ENCODE assay signal across 8 cellular contexts in the genomic region with DNA sequence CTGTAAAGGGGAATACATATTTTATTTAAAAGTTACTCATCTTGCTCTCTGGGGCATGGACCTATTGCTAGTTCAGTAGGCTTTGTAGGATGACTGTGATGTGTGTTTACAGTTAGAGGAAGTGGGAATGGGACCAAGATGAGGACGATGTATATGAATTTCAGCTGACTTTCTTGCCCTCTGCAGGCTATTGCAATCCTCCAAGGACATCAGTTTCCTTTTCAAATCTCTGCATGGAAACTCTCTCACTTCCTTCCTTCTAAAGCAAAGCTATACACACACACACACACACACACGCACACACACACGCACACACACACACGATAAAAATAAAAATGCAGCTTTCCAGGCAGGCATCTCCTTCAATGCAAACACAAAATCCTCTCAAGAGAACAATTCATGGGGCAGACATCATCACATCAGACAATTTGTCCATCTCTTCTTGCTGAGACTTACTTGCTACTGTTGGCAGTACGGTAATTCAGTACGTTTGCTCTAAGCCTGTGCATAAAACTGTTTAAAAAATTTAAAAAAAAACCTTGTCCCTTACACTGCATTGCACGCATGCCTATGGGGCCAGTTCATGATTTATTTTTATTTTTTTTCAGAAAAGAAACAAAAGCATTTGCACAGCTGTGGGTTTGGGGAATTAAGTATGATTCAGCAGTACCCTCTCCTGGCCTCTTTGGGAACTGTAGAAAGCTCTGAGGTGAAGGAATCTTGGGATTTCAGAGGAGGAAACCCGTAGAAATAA. TPM values are rescaled to one million over a fixed set of nuclear protein-coding genes. Genes with fewer than 3 reads are reported as not detected.
DNase-seq lines count a peak whose midpoint lies in the region; ATAC-seq and TF ChIP-seq lines count a peak whose summit lies in the region.

No MANE protein-coding gene starts in this region.

- no peaks in the 10 kb centered on the region for H4K20me1 ChIP-seq in HCT116 (ENCODE audit: insufficient read depth)

- no peaks in the 10 kb centered on the region for H3K36me3 Mint-ChIP-seq in CD8-positive, alpha-beta T cell

- no peak overlapping the region for H3K27ac ChIP-seq in CD8-positive, alpha-beta T cell (ENCODE audit: low read depth, low read length)
- H3K27ac ChIP-seq in HCT116 (ENCODE audit: low read depth, low read length) (no peak overlapping the region), Peyer's patch (peak overlapping the region in 1 of 4 donors; percentile 43), coronary artery (peak overlapping the region; percentile 15 to 76), lung (ENCODE audit: low read depth in 1 of 2, low read length in 1 of 2) (no peak overlapping the region), transverse colon (peak overlapping the region in 3 of 4 donors; percentile 5 to 44 (median 19))

- H2AFZ ChIP-seq in HCT116 (ENCODE audit: low read depth, low read length, poor library complexity, severe bottlenecking) = no peak overlapping the region

- H3K4me1 ChIP-seq in CD8-positive, alpha-beta T cell (ENCODE audit: insufficient read depth, low read length) = peaks cover 10% of the 10 kb centered on the region
- H3K4me1 ChIP-seq in HCT116 (ENCODE audit: control insufficient read depth in 1 of 2, insufficient read depth in 2 of 2, low read length in 2 of 2) = no peaks in the 10 kb centered on the region
- peaks cover 0 to 11% (median 4%) of the 10 kb centered on the region in 4 donors for H3K4me1 ChIP-seq in Peyer's patch
- peaks cover 3 to 6% of the 10 kb centered on the region in 2 donors for H3K4me1 ChIP-seq in lung (ENCODE audit: control insufficient read depth in 2 of 2, insufficient read depth in 2 of 2, low read length in 2 of 2)
- H3K4me1 ChIP-seq in transverse colon = peaks cover 0 to 19% (median 11%) of the 10 kb centered on the region in 4 donors

- BruUV-seq in HCT116 (replicated peaks; lab: Mats Ljungman, UMichigan) = no TSS peak

- POLR2A ChIA-PET in CD8-positive, alpha-beta T cell (lab: Charles Lee) = interaction anchor here (1.6 kb wide), 1 partner anchor 52 kb away, joined by 4 read pairs; no protein-coding TSS in a partner anchor
- POLR2A ChIA-PET in HCT116 (lab: Charles Lee) = no interaction called here

- peak; percentile 90 for TF ChIP-seq CTCF in CD8-positive, alpha-beta T cell (IDR thresholded peaks at IDR 0.05)
- TF ChIP-seq CTCF in HCT116 (IDR thresholded peaks at IDR 0.05 in 2 of 3, conservative IDR thresholded peaks at IDR 0.05 in 1 of 3; ENCODE audit: borderline replicate concordance in 1 of 3, insufficient read depth in 1 of 3, low read depth in 2 of 3, low read length in 2 of 3) (peak; percentile 46 to 74 (median 65); a peak in 5 of 6 replicates), Peyer's patch (IDR thresholded peaks at IDR 0.05) (peak; percentile 22 to 73 (median 61)), coronary artery (IDR thresholded peaks at IDR 0.05) (peak; percentile 76), lung (IDR thresholded peaks at IDR 0.05; ENCODE audit: control extremely low read depth, extremely low read depth) (peak; percentile 37), transverse colon (IDR thresholded peaks at IDR 0.05) (peak; percentile 64 to 78 (median 72))

- no peaks in the 10 kb centered on the region for H3K79me2 ChIP-seq in HCT116 (ENCODE audit: insufficient read depth, low read length)

- TF ChIP-seq POLR2A in HCT116 (IDR thresholded peaks at IDR 0.05; ENCODE audit: borderline replicate concordance, extremely low read depth, insufficient read depth, insufficient read length) = no peak
- TF ChIP-seq POLR2A in Peyer's patch (IDR thresholded peaks at IDR 0.05) = no peak
- TF ChIP-seq POLR2A in transverse colon (IDR thresholded peaks at IDR 0.05) = no peak

- DNase-seq in CD8-positive, alpha-beta T cell = no peak
- DNase-seq in HCT116 (ENCODE audit: low read depth, low spot score) (peak; percentile 13), Peyer's patch (no peak), coronary artery (ENCODE audit: low spot score) (no peak), lung (ENCODE audit: low spot score) (no peak), transverse colon (peak; percentile 11)

- RAD21 ChIA-PET in HCT116 (lab: Charles Lee; ENCODE audit: low non-redundant PET in 1 of 2, low total read pairs in 2 of 2, uncharacterized antibody in 2 of 2, unreplicated experiment in 2 of 2) = interaction anchor here (0.7 to 1.0 kb wide), 2 partner anchors 94 to 1078 kb away, joined by 3 read pairs; no protein-coding TSS in a partner anchor

- H3K36me3 ChIP-seq in CD8-positive, alpha-beta T cell (ENCODE audit: insufficient read depth, low read length) = no peaks in the 10 kb centered on the region
- H3K36me3 ChIP-seq in HCT116 (ENCODE audit: control insufficient read depth in 1 of 2, insufficient read depth in 2 of 2, low read length in 2 of 2) (no peaks in the 10 kb centered on the region), Peyer's patch (no peaks in the 10 kb centered on the region), lung (ENCODE audit: control insufficient read depth in 2 of 2, insufficient read depth in 2 of 2, low read length in 2 of 2) (no peaks in the 10 kb centered on the region), transverse colon (no peaks in the 10 kb centered on the region)

- ATAC-seq in CD8-positive, alpha-beta T cell = peak; percentile 73
- peak; percentile 84 for ATAC-seq in HCT116
- peak; percentile 62 for ATAC-seq in lung (ENCODE audit: insufficient read depth, low FRiP score)
- no peak for ATAC-seq in HG03520 (IDR thresholded peaks at IDR 0.05; ENCODE audit: unreplicated experiment)
- no peak for ATAC-seq in GM19395 (IDR thresholded peaks at IDR 0.05; ENCODE audit: unreplicated experiment)

- no peak overlapping the region for H3K4me2 ChIP-seq in HCT116 (ENCODE audit: low read length)

- H3K9me3 Mint-ChIP-seq in CD8-positive, alpha-beta T cell = no peaks in the 10 kb centered on the region

- no peak overlapping the region for H3K4me3 Mint-ChIP-seq in CD8-positive, alpha-beta T cell

- H3K4me1 Mint-ChIP-seq in CD8-positive, alpha-beta T cell (ENCODE audit: low read depth) = peaks cover 5% of the 10 kb centered on the region

- intact Hi-C loops in CD8-positive, alpha-beta T cell (cut with DNase I, micrococcal nuclease) = loop anchor here (1.0 to 2.0 kb wide), 4 partner anchors 51 to 425 kb away; no protein-coding TSS in a partner anchor
- intact Hi-C loops in HCT116 (cut with micrococcal nuclease) (loop anchor here (1.0 to 2.0 kb wide), 2 partner anchors 425 to 1337 kb away; no protein-coding TSS in a partner anchor), transverse colon (cut with DNase I; ENCODE audit: low total_unique reads) (loop anchor here (10.0 kb wide), 1 partner anchor 95 kb away; no protein-coding TSS in a partner anchor)

- H3K27me3 Mint-ChIP-seq in CD8-positive, alpha-beta T cell (ENCODE audit: low read depth) = peaks cover 3% of the 10 kb centered on the region

- no peak overlapping the region for H3K4me3 ChIP-seq in CD8-positive, alpha-beta T cell (ENCODE audit: low read depth, low read length)
- no peak overlapping the region for H3K4me3 ChIP-seq in HCT116 (replicated peaks in 1 of 2; ENCODE audit: low read depth in 1 of 2, low read length in 2 of 2)
- peak overlapping the region in 2 of 4 donors; percentile 3 to 28 for H3K4me3 ChIP-seq in Peyer's patch
- H3K4me3 ChIP-seq in coronary artery = peak overlapping the region; percentile 54
- no peak overlapping the region for H3K4me3 ChIP-seq in lung
- H3K4me3 ChIP-seq in transverse colon = peak overlapping the region in 1 of 4 donors; percentile 25

- H3K9me3 ChIP-seq in CD8-positive, alpha-beta T cell (ENCODE audit: low read length) = no peaks in the 10 kb centered on the region
- H3K9me3 ChIP-seq in HCT116 (ENCODE audit: control insufficient read depth in 1 of 2, insufficient read depth in 1 of 2, low read depth in 1 of 2, low read length in 2 of 2) = no peaks in the 10 kb centered on the region
- H3K9me3 ChIP-seq in Peyer's patch = no peaks in the 10 kb centered on the region
- no peaks in the 10 kb centered on the region for H3K9me3 ChIP-seq in lung (ENCODE audit: control insufficient read depth in 2 of 2, insufficient read depth in 1 of 2, low read length in 1 of 2)
- H3K9me3 ChIP-seq in transverse colon = no peaks in the 10 kb centered on the region

- in situ Hi-C loops in transverse colon (cut with MboI; ENCODE audit: low pct_ligation_motif_present in 1 of 4, low pct_unique_long_range_greater_than_20kb in 1 of 4, low sequenced_read_pairs in 3 of 4) = loop anchor here in 2 of 4 donors (25.0 kb wide), 2 partner anchors 422 to 672 kb away; partner anchors contain the start of gene CYP20A1 (in 1 of the 2)

- H3K27me3 ChIP-seq in CD8-positive, alpha-beta T cell (ENCODE audit: insufficient read depth, low read length) = no peaks in the 10 kb centered on the region
- no peaks in the 10 kb centered on the region for H3K27me3 ChIP-seq in HCT116 (ENCODE audit: insufficient read depth, low read length)
- H3K27me3 ChIP-seq in Peyer's patch = no peaks in the 10 kb centered on the region
- H3K27me3 ChIP-seq in lung (ENCODE audit: control insufficient read depth, insufficient read depth) = no peaks in the 10 kb centered on the region
- no peaks in the 10 kb centered on the region for H3K27me3 ChIP-seq in transverse colon

- H3K9ac ChIP-seq in HCT116 (ENCODE audit: low read length) = no peak overlapping the region

- no peak for TF ChIP-seq EP300 in transverse colon (IDR thresholded peaks at IDR 0.05; ENCODE audit: low read depth)

- peak; percentile 73 for TF ChIP-seq RAD21 in HCT116 (IDR thresholded peaks at IDR 0.05; ENCODE audit: low read depth)

- H3K9me2 ChIP-seq in HCT116 (ENCODE audit: insufficient read depth) = no peaks in the 10 kb centered on the region

- 17 to 18% methylated on average over 8 of the region's 8 CpGs for WGBS in lung, 2 donors
- WGBS in transverse colon (ENCODE audit: low coverage in 1 of 2), 2 donors = 10 to 14% methylated on average over 8 of the region's 8 CpGs

- H3K27ac Mint-ChIP-seq in CD8-positive, alpha-beta T cell = no peak overlapping the region

- CTCF ChIA-PET in CD8-positive, alpha-beta T cell (lab: Charles Lee) = interaction anchor here (0.5 to 4.8 kb wide), 23 partner anchors 8 to 1891 kb away, joined by 3 to 46 read pairs (median 5); partner anchors contain the start of gene CTLA4
- CTCF ChIA-PET in HCT116 (lab: Charles Lee) = interaction anchor here (0.8 to 2.0 kb wide), 5 partner anchors 50 to 1321 kb away, joined by 3 to 6 read pairs (median 5); no protein-coding TSS in a partner anchor

RNA-seq across cellular contexts. Expression of gene ICOS, which starts 27.2 kb away (rescaled TPM):
- 10 to 100 TPM; 50.4 to 52.5 TPM for total RNA-seq in CD8-positive, alpha-beta T cell
- total RNA-seq in HCT116 (2021; ENCODE audit: unreplicated experiment) = not detected
- not detected in 2 replicates for polyA plus RNA-seq in HCT116 (2012)
- 1 to 10 TPM in 1 of 4 donors, under 1 TPM in 1, not detected in 2; 0.94 to 1.2 TPM for total RNA-seq in Peyer's patch
- total RNA-seq in lung = 1 to 10 TPM in 1 of 2 donors, under 1 TPM in 1; 0.83 to 3.1 TPM
- under 1 TPM; 0.49 to 0.69 TPM for polyA plus RNA-seq in lung
- total RNA-seq in transverse colon = 1 to 10 TPM in 1 of 4 donors, under 1 TPM in 2, not detected in 1; 0.41 to 1.3 (median 0.60) TPM

RNA-seq across cellular contexts. Expression of gene CTLA4, which starts 41.8 kb away (rescaled TPM):
- total RNA-seq in CD8-positive, alpha-beta T cell = 10 to 100 TPM; 10.2 to 11.5 TPM
- 0.37 TPM for total RNA-seq in HCT116 (2021; ENCODE audit: unreplicated experiment)
- not detected in 2 replicates for polyA plus RNA-seq in HCT116 (2012)
- total RNA-seq in Peyer's patch = 10 to 100 TPM in 1 of 4 donors, not detected in 3; 42.1 TPM
- 1 to 10 TPM; 1.0 to 3.9 TPM for total RNA-seq in lung
- 1 to 10 TPM in 1 of 2 donors, under 1 TPM in 1; 0.10 to 1.8 TPM for polyA plus RNA-seq in lung
- total RNA-seq in transverse colon = 1 to 10 TPM in 1 of 4 donors, not detected in 3; 2.5 TPM

Comparison
In these comparisons a context has a peak if more than half of its experiments do, and no peak if none do; other contexts are left out.
1. ATAC-seq: peak in CD8-positive, alpha-beta T cell (single experiment), HCT116 (single experiment) and lung (single experiment); none in HG03520 (single experiment) and GM19395 (single experiment).
2. DNase-seq: peak in HCT116 (single experiment) and transverse colon (single experiment); none in CD8-positive, alpha-beta T cell (0 of 7), Peyer's patch (0 of 3), coronary artery (single experiment) and lung (single experiment).
3. H3K27ac ChIP-seq: peak in coronary artery (2 of 2) and transverse colon (3 of 4); none in CD8-positive, alpha-beta T cell (single experiment), HCT116 (single experiment) and lung (0 of 2).
4. CTCF ChIP-seq: peak in every context shown above with its lines; median percentile 90 in CD8-positive, alpha-beta T cell; 76 in coronary artery; 72 in transverse colon; 65 in HCT116; 61 in Peyer's patch; 37 in lung.
5. RNA of gene ICOS, which starts 27.2 kb away (total RNA-seq): 50.4 to 52.5 TPM in CD8-positive, alpha-beta T cell; 0.83 to 3.1 TPM in lung, 0.94 to 1.2 TPM in Peyer's patch, 0.41 to 1.3 TPM in transverse colon and not detected in HCT116 (single experiment); every median in the first group is over 10 times any median in the second.